Comparison of ENCODE assay signal across 7 cellular contexts in genomic region chr19:57499680-57500395, GRCh38. TPM values are rescaled to one million over a fixed set of nuclear protein-coding genes. Genes with fewer than 3 reads are reported as not detected.
A peak's percentile ranks its signal among the peaks of the same experiment; 100 is the strongest.
DNase-seq lines count a peak whose midpoint lies in the region; ATAC-seq, FAIRE-seq and TF ChIP-seq lines count a peak whose summit lies in the region.
"Not testable (repeated sequence)": the region's sequence is repeated elsewhere in the genome, so short reads cannot be mapped to it uniquely, and the experiment has no call there.

ZNF773 (plus strand) TSS chr19:57499938; CDS start chr19:57500081, 143 bp downstream.

- peaks cover 23 to 44% (median 38%) of the 10 kb centered on the region in 5 experiments for H3K9me3 Mint-ChIP-seq in brain

- H3K27me3 Mint-ChIP-seq in brain = not testable (repeated sequence)

- H3K4me3 ChIP-seq in iPS-11a (ENCODE audit: low read depth, low read length) = peak within 1 kb of the TSS; percentile 73
- H3K4me3 ChIP-seq in skeletal muscle cell (ENCODE audit: low read depth, low read length) = peak within 1 kb of the TSS; percentile 62

- peaks cover 18% of the 10 kb centered on the region for H3K4me1 Mint-ChIP-seq in brain

- peak within 1 kb of the TSS; percentile 26 to 86 (median 53) for H3K27ac Mint-ChIP-seq in brain

- not testable (repeated sequence) for TF ChIP-seq CTCF in brain (conservative IDR thresholded peaks at IDR 0.05)

- DNase-seq in NCI-H2107 (lab: John Stamatoyannopoulos, UW) = peak; percentile 86
- DNase-seq in skeletal muscle cell (ENCODE audit: low read depth) = peak; percentile 85

- peak; percentile 38 for FAIRE-seq in TTC549 (lab: Jason Lieb, UNC)

- H3K4me3 Mint-ChIP-seq in brain = peak within 1 kb of the TSS; percentile 75 to 91 (median 88)

- peaks cover 67% of the 10 kb centered on the region for H3K36me3 Mint-ChIP-seq in brain

- ATAC-seq in GM18519 (IDR thresholded peaks at IDR 0.05; ENCODE audit: low FRiP score, unreplicated experiment) (peak; percentile 88), HG03045 (IDR thresholded peaks at IDR 0.05; ENCODE audit: unreplicated experiment) (peak; percentile 98)

RNA-seq across cellular contexts. Expression of gene ZNF773, which starts in this region (rescaled TPM):
- polyA plus RNA-seq in brain (ENCODE audit: insufficient read depth, low read depth, low replicate concordance) = 2.9 TPM

Comparison
In these comparisons a context has a peak if more than half of its experiments do, and no peak if none do; other contexts are left out.
1. Peak in every context shown above with its lines: DNase-seq, ATAC-seq and H3K4me3 ChIP-seq.